12 cellular contexts compared by ENCODE assay signal in genomic region chr15:96346409-96346808, GRCh38. TPM values are rescaled to one million over a fixed set of nuclear protein-coding genes. Genes with fewer than 3 reads are reported as not detected.
DNase-seq lines count a peak whose midpoint lies in the region; ATAC-seq, FAIRE-seq and TF ChIP-seq lines count a peak whose summit lies in the region.
"Had no signal": no experiment of that assay in that cellular context is flagged by ENCODE, and none has a peak within 500 bp of the region (broad histone marks: within the 10 kb centered on the region; RNA-seq: fewer than 3 reads in every experiment).

No MANE protein-coding gene starts in this region.

- H3K27ac ChIP-seq in heart right ventricle (peak overlapping the region in 9 of 10 donors; percentile 59 to 94 (median 91)), upper lobe of right lung (peak overlapping the region; percentile 83)

- TF ChIP-seq CTCF in heart right ventricle (IDR thresholded peaks at IDR 0.05) (no peak), nephron (IDR thresholded peaks at IDR 0.05; ENCODE audit: unreplicated experiment in 3 of 3) (no peak), upper lobe of right lung (IDR thresholded peaks at IDR 0.05) (no peak)

- peak; percentile 84 for FAIRE-seq in endometrium (lab: Jason Lieb, UNC)
- FAIRE-seq: pancreas had no signal

- WGBS in heart right ventricle, 2 donors, result 38 to 43% methylated on average over 3 of the region's 3 CpGs

- H3K36me3 Mint-ChIP-seq in nephron (ENCODE audit: low read depth), result peaks cover 63% of the 10 kb centered on the region

- H3K27me3 Mint-ChIP-seq in nephron (ENCODE audit: low read depth), result peaks cover 28% of the 10 kb centered on the region

- no peaks in the 10 kb centered on the region for H3K9me3 Mint-ChIP-seq in nephron

- peaks cover 0 to 85% (median 33%) of the 10 kb centered on the region in 9 donors for H3K4me1 ChIP-seq in heart right ventricle
- H3K4me1 ChIP-seq in upper lobe of right lung, result peaks cover 6% of the 10 kb centered on the region
- H3K4me1 ChIP-seq: pancreas had no signal

- intact Hi-C loops in heart right ventricle (cut with DNase I), result loop anchor here (5.0 to 10.0 kb wide), 7 partner anchors 502 to 1682 kb away; no protein-coding TSS in a partner anchor
- intact Hi-C loops in left cardiac atrium (cut with DNase I), result loop anchor here in 1 of 2 donors (5.0 to 10.0 kb wide), 3 partner anchors 1039 to 1322 kb away; no protein-coding TSS in a partner anchor
- intact Hi-C loops in upper lobe of right lung (cut with DNase I), result loop anchor here (10.0 kb wide), 1 partner anchor 1092 kb away; no protein-coding TSS in a partner anchor

- H3K27me3 ChIP-seq in heart right ventricle (peaks cover 4 to 100% (median 81%) of the 10 kb centered on the region in 7 donors), upper lobe of right lung (peaks cover 17% of the 10 kb centered on the region)
- H3K27me3 ChIP-seq: pancreas had no signal

- H3K36me3 ChIP-seq in heart right ventricle (peaks cover 0 to 8% (median 0%) of the 10 kb centered on the region in 9 donors), upper lobe of right lung (no peaks in the 10 kb centered on the region)
- H3K36me3 ChIP-seq: pancreas had no signal

- peak overlapping the region; percentile 94 to 97 (median 95) for H3K4me3 Mint-ChIP-seq in nephron

- H3K4me3 ChIP-seq in heart right ventricle, result peak overlapping the region in 9 of 10 donors; percentile 44 to 81 (median 61)
- H3K4me3 ChIP-seq in upper lobe of right lung, result peak overlapping the region; percentile 56

- H3K4me1 Mint-ChIP-seq in nephron, result peaks cover 89% of the 10 kb centered on the region

- H3K27ac Mint-ChIP-seq in nephron, result peak overlapping the region; percentile 96 to 100 (median 97)

- no peak for ATAC-seq in heart right ventricle
- ATAC-seq in left cardiac atrium, result no peak
- no peak for ATAC-seq in upper lobe of right lung

- DNase-seq in heart right ventricle (no peak), left cardiac atrium (no peak), upper lobe of right lung (no peak), NCI-H526 treated with DMSO at 0.1 percent for 48 hours (lab: John Stamatoyannopoulos, UW) (no peak), T-helper 9 cell (no peak)
- no peak for DNase-seq in activated effector memory CD4-positive, alpha-beta T cell treated with anti-CD3 and anti-CD28 coated beads, Interleukin-2, amount 50 U/mL, for 16 hours
- DNase-seq: activated CD4-positive, alpha-beta T cell treated with anti-CD3 and anti-CD28 coated beads for 1 hour; EL; KBM-7 had no signal

- no peaks in the 10 kb centered on the region for H3K9me3 ChIP-seq in heart right ventricle
- H3K9me3 ChIP-seq in upper lobe of right lung, result no peaks in the 10 kb centered on the region
- H3K9me3 ChIP-seq: pancreas had no signal

RNA-seq across cellular contexts. Expression of gene NR2F2, which starts 15.9 kb away (rescaled TPM):
- total RNA-seq in heart right ventricle (10 to 100 TPM in 8 of 10 donors, 1 to 10 TPM in 2; 8.2 to 31.7 (median 14.3) TPM), left cardiac atrium (10 to 100 TPM; 41.2 to 43.5 TPM), upper lobe of right lung (88.1 TPM)
- polyA plus RNA-seq in heart right ventricle, result 10 to 100 TPM; 21.1 to 22.9 TPM
